In genomic region chr1:240801445-240801844, GRCh38 we compare ENCODE assay signal across 14 cellular contexts.
"Had no signal": no experiment of that assay in that cellular context is flagged by ENCODE, and none has a peak within 500 bp of the region (broad histone marks: within the 10 kb centered on the region; RNA-seq: fewer than 3 reads in every experiment).

No MANE protein-coding gene starts in this region.

- DNase-seq: activated CD4-positive, alpha-beta T cell treated with anti-CD3 and anti-CD28 coated beads, Interleukin-2, amount 10 ng/mL, durations not matched to agents 24 days and 14 days; activated naive CD4-positive, alpha-beta T cell treated with Interleukin-2 at 50 U/mL for 16 hours; activated naive CD8-positive, alpha-beta T cell treated with anti-CD3 and anti-CD28 coated beads, Interleukin-2, amount 50 U/mL, for 24 hours; central memory CD4-positive, alpha-beta T cell; effector memory CD8-positive, alpha-beta T cell; kidney; left ventricle myocardium inferior; mesendoderm; nephron progenitor cell; psoas muscle; stomach; T-cell; T1000 had no signal

- ATAC-seq: activated naive CD8-positive, alpha-beta T cell treated with anti-CD3 and anti-CD28 coated beads, Interleukin-2, amount 50 U/mL, for 24 hours; effector memory CD8-positive, alpha-beta T cell; gastroesophageal sphincter; psoas muscle; T-cell had no signal

- H3K4me3 ChIP-seq: gastroesophageal sphincter, left ventricle myocardium inferior, psoas muscle, stomach had no signal
